Comparison of ENCODE assay signal across 8 cellular contexts in genomic region chr19:57599377-57599760, GRCh38. TPM values are rescaled to one million over a fixed set of nuclear protein-coding genes. Genes with fewer than 3 reads are reported as not detected.
DNase-seq lines count a peak whose midpoint lies in the region; ATAC-seq and TF ChIP-seq lines count a peak whose summit lies in the region.

No MANE protein-coding gene starts in this region.

- POLR2A ChIA-PET in Caco-2 (lab: Charles Lee), result no interaction called here

- peak overlapping the region; percentile 83 for H3K4me3 ChIP-seq in Caco-2 (ENCODE audit: low read depth, low read length)

- H3K4me1 Mint-ChIP-seq in Caco-2 (ENCODE audit: low read depth, unreplicated experiment), result no peaks in the 10 kb centered on the region
- peaks cover 15% of the 10 kb centered on the region for H3K4me1 Mint-ChIP-seq in chondrocyte (ENCODE audit: low read depth)
- peaks cover 15% of the 10 kb centered on the region for H3K4me1 Mint-ChIP-seq in neural crest cell

- CTCF ChIA-PET in Caco-2 (lab: Charles Lee), result interaction anchor here (1.3 kb wide), 1 partner anchor 34 kb away, joined by 5 read pairs; the partner anchor contains the start of gene ZNF211

- H3K9me3 Mint-ChIP-seq in Caco-2 (ENCODE audit: unreplicated experiment) (peaks cover 32% of the 10 kb centered on the region), chondrocyte (ENCODE audit: low read depth) (peaks cover 31% of the 10 kb centered on the region), neural crest cell (peaks cover 35% of the 10 kb centered on the region)

- DNase-seq in Caco-2 (no peak), chondrocyte (ENCODE audit: low spot score) (no peak), neural crest cell (ENCODE audit: low read depth, low spot score) (no peak), HCEC 1CT (no peak), DMS 273 (lab: John Stamatoyannopoulos, UW; ENCODE audit: unreplicated experiment) (no peak), NAMALWA (ENCODE audit: low spot score) (no peak), islet precursor cell (no peak)

- peak; percentile 8 for ATAC-seq in HG03103 (IDR thresholded peaks at IDR 0.05; ENCODE audit: low read depth, unreplicated experiment)

- intact Hi-C loops in Caco-2 (cut with micrococcal nuclease; ENCODE audit: unreplicated experiment), result loop anchor here (1.0 kb wide), 2 partner anchors 21 to 34 kb away; partner anchors contain the start of genes ZNF211 and ZNF416

- TF ChIP-seq CTCF in Caco-2 (IDR thresholded peaks at IDR 0.05; ENCODE audit: insufficient read depth in 1 of 2, low read depth in 1 of 2, low read length in 1 of 2, severe bottlenecking in 1 of 2, unreplicated experiment in 1 of 2) (no peak), chondrocyte (IDR thresholded peaks at IDR 0.05) (no peak), neural crest cell (conservative IDR thresholded peaks at IDR 0.05) (no peak)

- no TSS peak for BruUV-seq in Caco-2 (replicated peaks; lab: Mats Ljungman, UMichigan)

- H3K36me3 Mint-ChIP-seq in Caco-2 (ENCODE audit: insufficient read depth, unreplicated experiment) (peaks cover 9% of the 10 kb centered on the region), chondrocyte (ENCODE audit: low read depth) (peaks cover 13% of the 10 kb centered on the region), neural crest cell (ENCODE audit: low read depth) (peaks cover 44% of the 10 kb centered on the region)

- H3K36me3 ChIP-seq in Caco-2 (ENCODE audit: control insufficient read depth, insufficient read depth, low read length), result no peaks in the 10 kb centered on the region

- no peaks in the 10 kb centered on the region; the same call in 1 of the 2 replicates for H3K4me1 ChIP-seq in Caco-2

- H3K4me3 Mint-ChIP-seq in Caco-2 (ENCODE audit: unreplicated experiment), result peak overlapping the region; percentile 77
- H3K4me3 Mint-ChIP-seq in chondrocyte (ENCODE audit: unreplicated experiment), result peak overlapping the region; percentile 79
- peak overlapping the region; percentile 92 for H3K4me3 Mint-ChIP-seq in neural crest cell

- H3K27ac Mint-ChIP-seq in Caco-2 (ENCODE audit: unreplicated experiment), result peak overlapping the region; percentile 19
- no peak overlapping the region for H3K27ac Mint-ChIP-seq in chondrocyte (ENCODE audit: unreplicated experiment)
- H3K27ac Mint-ChIP-seq in neural crest cell (ENCODE audit: unreplicated experiment), result no peak overlapping the region

- 0 out of 2 replicates have a peak, but pooled peaks cover 10% of the 10 kb centered on the region for H3K9me3 ChIP-seq in Caco-2

- no peaks in the 10 kb centered on the region for H3K27me3 ChIP-seq in Caco-2 (replicated peaks; ENCODE audit: control insufficient read depth, insufficient read depth, low read length)

- H3K27me3 Mint-ChIP-seq in Caco-2 (ENCODE audit: insufficient read depth, unreplicated experiment) (peaks cover 4% of the 10 kb centered on the region), chondrocyte (ENCODE audit: low read depth) (no peaks in the 10 kb centered on the region), neural crest cell (ENCODE audit: low read depth) (peaks cover 5% of the 10 kb centered on the region)

RNA-seq across cellular contexts. Expression of gene ZNF530, which starts 0.3 kb away (rescaled TPM):
- total RNA-seq in Caco-2 (2022) (8.6 and 8.8 TPM in 2 replicates), chondrocyte (1.4 to 3.4 TPM (median 2.2 TPM) in 3 replicates), neural crest cell (8.5 and 8.7 TPM in 2 replicates)

RNA-seq across cellular contexts. Expression of gene ZNF134, which starts 14.7 kb away (rescaled TPM):
- total RNA-seq in Caco-2 (2022) (6.6 and 6.8 TPM in 2 replicates), chondrocyte (16.9 to 19.8 TPM (median 19.3 TPM) in 3 replicates), neural crest cell (31.7 and 32.1 TPM in 2 replicates)

RNA-seq across cellular contexts. Expression of gene ZIK1, which starts 15.4 kb away (rescaled TPM):
- total RNA-seq in Caco-2 (2022) (not detected in 2 replicates), chondrocyte (4.8 to 7.2 TPM (median 5.5 TPM) in 3 replicates), neural crest cell (27.6 and 29.1 TPM in 2 replicates)

RNA-seq across cellular contexts. Expression of gene ZNF416, which starts 20.7 kb away (rescaled TPM):
- total RNA-seq in Caco-2 (2022), result 5.5 and 6.1 TPM in 2 replicates
- total RNA-seq in chondrocyte, result 5.4 to 7.7 TPM (median 6.0 TPM) in 3 replicates
- 8.8 and 10.1 TPM in 2 replicates for total RNA-seq in neural crest cell

RNA-seq across cellular contexts. Expression of gene ZNF211, which starts 33.6 kb away (rescaled TPM):
- total RNA-seq in Caco-2 (2022) (10.5 and 13.3 TPM in 2 replicates), chondrocyte (11.0 to 13.1 TPM (median 12.6 TPM) in 3 replicates), neural crest cell (22.9 and 23.4 TPM in 2 replicates)
